Comparison of ENCODE assay signal across 21 cellular contexts in the genomic region with DNA sequence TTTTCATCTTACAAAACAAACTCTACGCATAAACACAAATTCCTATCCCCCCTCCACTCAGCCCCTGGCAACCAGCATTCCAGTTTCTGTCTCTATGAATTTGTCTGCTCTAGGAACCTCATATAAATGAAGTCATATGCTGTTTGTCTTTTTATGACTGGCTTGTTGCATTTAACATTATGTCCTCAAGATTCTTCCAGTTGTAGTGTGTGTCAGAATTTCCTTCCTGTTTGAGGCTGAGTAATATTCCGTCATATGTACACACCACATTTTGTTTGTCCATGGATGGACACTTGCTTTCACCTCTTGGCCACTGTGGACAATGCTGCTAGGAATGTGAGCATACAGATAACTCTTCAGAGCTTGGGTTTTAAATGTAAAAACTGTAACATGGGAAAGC.
"Had no signal": no experiment of that assay in that cellular context is flagged by ENCODE, and none has a peak within 500 bp of the region (broad histone marks: within the 10 kb centered on the region; RNA-seq: fewer than 3 reads in every experiment).

No MANE protein-coding gene starts in this region.

- H3K4me3 Mint-ChIP-seq: dendritic cell treated with granulocyte-macrophage colony-stimulating factor and Interleukin-4, amounts not matched to agents 40 ng/mL and 50 ng/mL, for 4 days; nephron progenitor cell; stimulated activated memory B cell treated with anti-CD40 and anti-IgM and Interleukin-4, amounts not matched to agents 10 μg/mL and 1 μg/mL and 100 μg/mL, for 72 hours; stimulated activated naive CD8-positive, alpha-beta T cell treated with anti-CD3 and anti-CD28 coated beads, Interleukin-15, Interleukin-2, amounts not matched to agents 100 ng/mL and 50 ng/mL, for 24 hours had no signal

- DNase-seq: gastrocnemius medialis; glutamatergic neuron; left colon; left ventricle myocardium superior; mesendoderm; naive B cell; nephron progenitor cell; retina; spleen; stimulated activated CD4-positive, alpha-beta T cell treated with anti-CD3 and anti-CD28 coated beads, Interleukin-15, amount 100 ng/mL, for 24 hours; stimulated activated CD4-positive, alpha-beta T cell treated with anti-CD3 and anti-CD28 coated beads, Interleukin-1b, Interleukin-23, amount 100 ng/mL, for 48 hours; stimulated activated CD4-positive, alpha-beta T cell treated with anti-CD3 and anti-CD28 coated beads, Interleukin-4, amount 100 ng/mL, for 24 hours; tibial artery; upper lobe of left lung; uterus had no signal

- H3K27me3 Mint-ChIP-seq: dendritic cell treated with granulocyte-macrophage colony-stimulating factor and Interleukin-4, amounts not matched to agents 40 ng/mL and 50 ng/mL, for 4 days; naive B cell; stimulated activated memory B cell treated with anti-CD40 and anti-IgM and Interleukin-4, amounts not matched to agents 10 μg/mL and 1 μg/mL and 100 μg/mL, for 72 hours; stimulated activated naive CD8-positive, alpha-beta T cell treated with anti-CD3 and anti-CD28 coated beads, Interleukin-15, Interleukin-2, amounts not matched to agents 100 ng/mL and 50 ng/mL, for 24 hours had no signal

- H3K9me3 Mint-ChIP-seq: dendritic cell treated with granulocyte-macrophage colony-stimulating factor and Interleukin-4, amounts not matched to agents 40 ng/mL and 50 ng/mL, for 4 days had no signal

- H3K27ac Mint-ChIP-seq: dendritic cell treated with granulocyte-macrophage colony-stimulating factor and Interleukin-4, amounts not matched to agents 40 ng/mL and 50 ng/mL, for 4 days; naive B cell; nephron progenitor cell; stimulated activated memory B cell treated with anti-CD40 and anti-IgM and Interleukin-4, amounts not matched to agents 10 μg/mL and 1 μg/mL and 100 μg/mL, for 72 hours; stimulated activated naive CD8-positive, alpha-beta T cell treated with anti-CD3 and anti-CD28 coated beads, Interleukin-15, Interleukin-2, amounts not matched to agents 100 ng/mL and 50 ng/mL, for 24 hours had no signal

- H3K4me1 Mint-ChIP-seq: naive B cell; stimulated activated memory B cell treated with anti-CD40 and anti-IgM and Interleukin-4, amounts not matched to agents 10 μg/mL and 1 μg/mL and 100 μg/mL, for 72 hours had no signal

- ATAC-seq: gastrocnemius medialis; left colon; left ventricle myocardium superior; sciatic nerve; stimulated activated memory B cell treated with anti-CD40 and anti-IgM and Interleukin-4, amounts not matched to agents 10 μg/mL and 1 μg/mL and 100 μg/mL, for 72 hours had no signal

- H3K4me3 ChIP-seq: gastrocnemius medialis, lung, prostate gland, spleen, tibial artery, upper lobe of left lung, uterus had no signal

- H3K36me3 Mint-ChIP-seq: naive B cell; stimulated activated memory B cell treated with anti-CD40 and anti-IgM and Interleukin-4, amounts not matched to agents 10 μg/mL and 1 μg/mL and 100 μg/mL, for 72 hours had no signal
